In the genomic region with DNA sequence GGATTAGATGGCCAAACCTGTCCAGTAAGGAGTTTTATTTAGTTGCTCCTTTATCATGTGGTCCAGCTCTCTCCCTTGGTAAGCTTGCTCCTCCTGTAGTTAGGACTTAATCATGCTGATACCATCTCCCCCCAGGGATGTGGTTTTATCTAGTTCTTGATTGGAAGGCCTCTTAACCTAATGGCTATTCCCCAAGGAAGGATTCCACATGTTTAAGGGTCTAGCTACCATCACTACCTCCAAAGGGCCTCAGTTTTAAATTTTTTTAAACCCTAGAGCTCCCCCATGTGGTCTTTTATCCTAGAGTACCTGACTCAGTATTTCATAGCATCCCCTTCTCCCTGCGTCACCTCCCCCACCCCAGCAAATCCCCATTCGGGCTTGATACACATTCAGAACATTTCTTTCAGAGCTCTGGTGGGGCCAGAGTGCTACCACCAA, we compare ENCODE assay signal across 8 cellular contexts. TPM values are rescaled to one million over a fixed set of nuclear protein-coding genes. Genes with fewer than 3 reads are reported as not detected.
DNase-seq lines count a peak whose midpoint lies in the region; ATAC-seq and TF ChIP-seq lines count a peak whose summit lies in the region.

No MANE protein-coding gene starts in this region.

- H3K27ac Mint-ChIP-seq in stimulated activated naive CD8-positive, alpha-beta T cell treated with anti-CD3 and anti-CD28 coated beads, Interleukin-15, Interleukin-2, amounts not matched to agents 100 ng/mL and 50 ng/mL, for 24 hours, result peak overlapping the region; percentile 45

- H3K4me1 Mint-ChIP-seq in stimulated activated naive CD8-positive, alpha-beta T cell treated with anti-CD3 and anti-CD28 coated beads, Interleukin-15, Interleukin-2, amounts not matched to agents 100 ng/mL and 50 ng/mL, for 24 hours (ENCODE audit: low read depth), result peaks cover 55% of the 10 kb centered on the region

- H3K36me3 Mint-ChIP-seq in stimulated activated naive CD8-positive, alpha-beta T cell treated with anti-CD3 and anti-CD28 coated beads, Interleukin-15, Interleukin-2, amounts not matched to agents 100 ng/mL and 50 ng/mL, for 24 hours (ENCODE audit: low read depth), result peaks cover 84% of the 10 kb centered on the region

- peak; percentile 35 for TF ChIP-seq CTCF in foreskin fibroblast (IDR thresholded peaks at IDR 0.05; ENCODE audit: low read depth, low read length)

- no peak overlapping the region for H3K4me3 Mint-ChIP-seq in stimulated activated naive CD8-positive, alpha-beta T cell treated with anti-CD3 and anti-CD28 coated beads, Interleukin-15, Interleukin-2, amounts not matched to agents 100 ng/mL and 50 ng/mL, for 24 hours

- no peak for ATAC-seq in stimulated activated naive CD8-positive, alpha-beta T cell treated with anti-CD3 and anti-CD28 coated beads, Interleukin-15, Interleukin-2, amounts not matched to agents 100 U/mL and 50 U/mL, for 24 hours

- no peaks in the 10 kb centered on the region for H3K9me3 Mint-ChIP-seq in stimulated activated naive CD8-positive, alpha-beta T cell treated with anti-CD3 and anti-CD28 coated beads, Interleukin-15, Interleukin-2, amounts not matched to agents 100 ng/mL and 50 ng/mL, for 24 hours

- no peak overlapping the region for H3K27ac ChIP-seq in substantia nigra (ENCODE audit: low read depth, low read length, poor library complexity, severe bottlenecking)

- H3K4me3 ChIP-seq in foreskin fibroblast (ENCODE audit: low read depth in 1 of 2, low read length in 2 of 2), result no peak overlapping the region

- H3K27me3 Mint-ChIP-seq in stimulated activated naive CD8-positive, alpha-beta T cell treated with anti-CD3 and anti-CD28 coated beads, Interleukin-15, Interleukin-2, amounts not matched to agents 100 ng/mL and 50 ng/mL, for 24 hours, result no peaks in the 10 kb centered on the region

- no peak for DNase-seq in stimulated activated naive CD8-positive, alpha-beta T cell treated with anti-CD3 and anti-CD28 coated beads, Interleukin-15, Interleukin-2, amounts not matched to agents 100 U/mL and 50 U/mL, for 24 hours
- DNase-seq in SK-N-DZ (ENCODE audit: low spot score) (peak; percentile 74), foreskin fibroblast (peak in 1 of 2 donors; percentile 44), amygdala (lab: John Stamatoyannopoulos, UW) (no peak), NCI-H446 (lab: John Stamatoyannopoulos, UW) (no peak), substantia nigra (lab: John Stamatoyannopoulos, UW) (no peak)
- DNase-seq in activated effector memory CD4-positive, alpha-beta T cell treated with anti-CD3 and anti-CD28 coated beads, Interleukin-2, amount 50 U/mL, for 16 hours, result no peak

RNA-seq across cellular contexts. Expression of gene MAP3K12, which starts 22.5 kb away (rescaled TPM):
- polyA plus RNA-seq in SK-N-DZ (2014; cell fraction: cytosol; rRNA removed), result 20.8 and 22.1 TPM in 2 replicates
- 56.6 and 82.8 TPM in 2 replicates for polyA plus RNA-seq in SK-N-DZ (2014; cell fraction: nucleus; rRNA removed)

RNA-seq across cellular contexts. Expression of gene TARBP2, which starts 24.3 kb away (rescaled TPM):
- polyA plus RNA-seq in SK-N-DZ (2014; cell fraction: cytosol; rRNA removed), result 81.3 and 95.8 TPM in 2 replicates
- 217 and 237 TPM in 2 replicates for polyA plus RNA-seq in SK-N-DZ (2014; cell fraction: nucleus; rRNA removed)

RNA-seq across cellular contexts. Expression of gene PCBP2, which starts 24.9 kb away (rescaled TPM):
- 319 and 354 TPM in 2 replicates for polyA plus RNA-seq in SK-N-DZ (2014; cell fraction: cytosol; rRNA removed)
- polyA plus RNA-seq in SK-N-DZ (2014; cell fraction: nucleus; rRNA removed), result 451 and 689 TPM in 2 replicates

RNA-seq across cellular contexts. Expression of gene NPFF, which starts 30.5 kb away (rescaled TPM):
- polyA plus RNA-seq in SK-N-DZ (2014; cell fraction: cytosol; rRNA removed), result not detected in 2 replicates
- polyA plus RNA-seq in SK-N-DZ (2014; cell fraction: nucleus; rRNA removed), result not detected in 2 replicates

RNA-seq across cellular contexts. Expression of gene PRR13, which starts 35.3 kb away (rescaled TPM):
- polyA plus RNA-seq in SK-N-DZ (2014; cell fraction: cytosol; rRNA removed), result 41.3 and 50.4 TPM in 2 replicates
- 15.8 and 50.5 TPM in 2 replicates for polyA plus RNA-seq in SK-N-DZ (2014; cell fraction: nucleus; rRNA removed)
